In the genomic region with DNA sequence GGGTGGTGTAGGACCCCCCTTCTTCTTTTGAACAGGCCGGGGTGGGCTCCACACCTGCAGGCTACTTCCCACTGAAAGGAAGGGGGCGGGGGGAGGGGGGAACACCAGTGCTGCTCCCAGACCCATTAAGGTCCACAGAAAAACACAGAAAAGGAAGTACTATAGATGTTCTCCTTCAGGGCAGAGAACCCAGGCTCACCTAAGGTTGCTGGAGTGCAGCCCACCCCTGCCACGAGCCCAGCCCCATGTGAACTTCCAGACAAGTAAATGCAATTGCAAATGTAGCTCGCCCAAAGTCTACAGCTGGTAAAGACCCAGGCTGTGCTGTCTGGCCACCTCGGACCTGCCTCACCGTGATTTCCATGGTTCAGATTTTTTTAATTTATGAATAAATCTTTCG, we compare ENCODE assay signal across 11 cellular contexts. TPM values are rescaled to one million over a fixed set of nuclear protein-coding genes. Genes with fewer than 3 reads are reported as not detected.
A peak's percentile ranks its signal among the peaks of the same experiment; 100 is the strongest.
DNase-seq lines count a peak whose midpoint lies in the region; ATAC-seq, FAIRE-seq and TF ChIP-seq lines count a peak whose summit lies in the region.
"Not testable (repeated sequence)": the region's sequence is repeated elsewhere in the genome, so short reads cannot be mapped to it uniquely, and the experiment has no call there.
"Had no signal": no experiment of that assay in that cellular context is flagged by ENCODE, and none has a peak within 500 bp of the region (broad histone marks: within the 10 kb centered on the region; RNA-seq: fewer than 3 reads in every experiment).

No MANE protein-coding gene starts in this region.

- FAIRE-seq in HTR-8/SVneo (lab: Jason Lieb, UNC), result peak; percentile 44

- DNase-seq in CD4-positive, alpha-beta memory T cell; HTR-8/SVneo (ENCODE audit: insufficient read length, low spot score); activated naive CD8-positive, alpha-beta T cell treated with anti-CD3 and anti-CD28 coated beads, Interleukin-2, amount 50 U/mL, for 24 hours; esophagus muscularis mucosa (ENCODE audit: extremely low spot score): not testable (repeated sequence)
- peak; percentile 3 for DNase-seq in SKM-1 treated with dmso at 0.1 percent for 144 hours (lab: John Stamatoyannopoulos, UW; ENCODE audit: unreplicated experiment)
- peak; percentile 71 for DNase-seq in activated CD8-positive, alpha-beta memory T cell treated with anti-CD3 and anti-CD28 coated beads for 24 hours

- H3K27me3 ChIP-seq in CD4-positive, alpha-beta memory T cell (ENCODE audit: insufficient read depth, low read length); esophagus muscularis mucosa; thymus (ENCODE audit: control insufficient read depth, insufficient read depth): not testable (repeated sequence)

- H3K27me3 Mint-ChIP-seq in CD4-positive, alpha-beta memory T cell; activated naive CD8-positive, alpha-beta T cell treated with anti-CD3 and anti-CD28 coated beads, Interleukin-2, amount 50 U/mL, for 24 hours: not testable (repeated sequence)

- WGBS in esophagus muscularis mucosa, result 56% methylated on average over 6 of the region's 7 CpGs
- WGBS in thymus, result 14% methylated on average over 6 of the region's 7 CpGs

- not testable (repeated sequence) for TF ChIP-seq POLR2A in esophagus muscularis mucosa (IDR thresholded peaks at IDR 0.05; ENCODE audit: low read depth)

- H3K9me3 Mint-ChIP-seq in CD4-positive, alpha-beta memory T cell; activated naive CD8-positive, alpha-beta T cell treated with anti-CD3 and anti-CD28 coated beads, Interleukin-2, amount 50 U/mL, for 24 hours: not testable (repeated sequence)

- TF ChIP-seq CTCF in esophagus muscularis mucosa (IDR thresholded peaks at IDR 0.05), result not testable (repeated sequence)

- not testable (repeated sequence) for H3K36me3 ChIP-seq in CD4-positive, alpha-beta memory T cell (ENCODE audit: insufficient read depth, low read length); esophagus muscularis mucosa; thymus (ENCODE audit: control insufficient read depth, insufficient read depth)

- not testable (repeated sequence) for ATAC-seq in activated naive CD8-positive, alpha-beta T cell treated with anti-CD3 and anti-CD28 coated beads, Interleukin-2, amount 50 U/mL, for 24 hours

- not testable (repeated sequence) for H3K36me3 Mint-ChIP-seq in CD4-positive, alpha-beta memory T cell; activated naive CD8-positive, alpha-beta T cell treated with anti-CD3 and anti-CD28 coated beads, Interleukin-2, amount 50 U/mL, for 24 hours (ENCODE audit: low read depth)

- H3K4me1 ChIP-seq in CD4-positive, alpha-beta memory T cell (ENCODE audit: insufficient read depth, low read length), result not testable (repeated sequence)
- peaks cover 0 to 15% (median 11%) of the 10 kb centered on the region in 4 donors for H3K4me1 ChIP-seq in esophagus muscularis mucosa
- peaks cover 17% of the 10 kb centered on the region for H3K4me1 ChIP-seq in thymus (ENCODE audit: control insufficient read depth, insufficient read depth, low read length)

- POLR2A ChIA-PET in CD4-positive, alpha-beta memory T cell (lab: Charles Lee; ENCODE audit: partially characterized antibody), result not testable (repeated sequence)

- not testable (repeated sequence) for H3K9me3 ChIP-seq in CD4-positive, alpha-beta memory T cell (ENCODE audit: control insufficient read depth in 1 of 2, low read length in 2 of 2); esophagus muscularis mucosa; thymus (ENCODE audit: control insufficient read depth)

- H3K4me3 ChIP-seq in CD4-positive, alpha-beta memory T cell (ENCODE audit: low read length in 2 of 2); skin epidermis; thymus (ENCODE audit: low read length): not testable (repeated sequence)
- H3K4me3 ChIP-seq in esophagus muscularis mucosa, result peak overlapping the region in 1 of 4 donors; percentile 7

- not testable (repeated sequence) for H3K27ac Mint-ChIP-seq in CD4-positive, alpha-beta memory T cell
- peak overlapping the region; percentile 77 for H3K27ac Mint-ChIP-seq in activated naive CD8-positive, alpha-beta T cell treated with anti-CD3 and anti-CD28 coated beads, Interleukin-2, amount 50 U/mL, for 24 hours

- CTCF ChIA-PET in CD4-positive, alpha-beta memory T cell (lab: Charles Lee; ENCODE audit: partially characterized antibody), result not testable (repeated sequence)

- H3K4me3 Mint-ChIP-seq in CD4-positive, alpha-beta memory T cell, result peak overlapping the region in 6 of 8 donors; percentile 25 to 63 (median 34)
- peak overlapping the region; percentile 29 for H3K4me3 Mint-ChIP-seq in activated naive CD8-positive, alpha-beta T cell treated with anti-CD3 and anti-CD28 coated beads, Interleukin-2, amount 50 U/mL, for 24 hours

- peaks cover 4 to 13% (median 6%) of the 10 kb centered on the region in 4 donors for H3K4me1 Mint-ChIP-seq in CD4-positive, alpha-beta memory T cell
- peaks cover 85% of the 10 kb centered on the region for H3K4me1 Mint-ChIP-seq in activated naive CD8-positive, alpha-beta T cell treated with anti-CD3 and anti-CD28 coated beads, Interleukin-2, amount 50 U/mL, for 24 hours

- intact Hi-C loops in CD4-positive, alpha-beta memory T cell (cut with micrococcal nuclease); esophagus muscularis mucosa (cut with DNase I): not testable (repeated sequence)

- H3K27ac ChIP-seq in CD4-positive, alpha-beta memory T cell (ENCODE audit: low read depth, low read length), result not testable (repeated sequence)
- H3K27ac ChIP-seq in esophagus muscularis mucosa (replicated peaks in 1 of 4), result peak overlapping the region in 3 of 4 donors; percentile 33 to 37 (median 35)
- H3K27ac ChIP-seq in skin epidermis, result peak overlapping the region in 17 of 21 experiments; percentile 46 to 85 (median 78)
- H3K27ac ChIP-seq in thymus (ENCODE audit: low read depth), result peak overlapping the region; percentile 53

- TF ChIP-seq EP300 in esophagus muscularis mucosa (IDR thresholded peaks at IDR 0.05), result not testable (repeated sequence)

RNA-seq across cellular contexts. Expression of gene CD8B, which starts 24.0 kb away (rescaled TPM):
- 1 to 10 TPM in 1 of 2 experiments, under 1 TPM in 1; 0.73 to 1.1 TPM for total RNA-seq in CD4-positive, alpha-beta memory T cell
- polyA plus RNA-seq in CD4-positive, alpha-beta memory T cell, result under 1 TPM; 0.22 to 0.45 TPM
- 1 to 10 TPM in 2 of 4 donors, under 1 TPM in 1, not detected in 1; 0.65 to 4.3 (median 2.0) TPM for total RNA-seq in esophagus muscularis mucosa
- 111 TPM for polyA plus RNA-seq in thymus
- total RNA-seq: HT-29, M059J had no signal
- polyA plus RNA-seq: GM12878 had no signal

RNA-seq across cellular contexts. Expression of gene CD8A, which starts 47.0 kb away (rescaled TPM):
- 1 to 10 TPM in 1 of 2 experiments, under 1 TPM in 1; 0.91 to 1.9 TPM for total RNA-seq in CD4-positive, alpha-beta memory T cell
- polyA plus RNA-seq in CD4-positive, alpha-beta memory T cell, result 1 to 10 TPM in 1 of 2 donors, under 1 TPM in 1; 0.47 to 1.1 TPM
- 1 to 10 TPM in 3 of 4 donors, under 1 TPM in 1; 0.83 to 5.5 (median 1.1) TPM for total RNA-seq in esophagus muscularis mucosa
- polyA plus RNA-seq in thymus, result 242 TPM
- total RNA-seq: HT-29, M059J had no signal
